In the genomic region with DNA sequence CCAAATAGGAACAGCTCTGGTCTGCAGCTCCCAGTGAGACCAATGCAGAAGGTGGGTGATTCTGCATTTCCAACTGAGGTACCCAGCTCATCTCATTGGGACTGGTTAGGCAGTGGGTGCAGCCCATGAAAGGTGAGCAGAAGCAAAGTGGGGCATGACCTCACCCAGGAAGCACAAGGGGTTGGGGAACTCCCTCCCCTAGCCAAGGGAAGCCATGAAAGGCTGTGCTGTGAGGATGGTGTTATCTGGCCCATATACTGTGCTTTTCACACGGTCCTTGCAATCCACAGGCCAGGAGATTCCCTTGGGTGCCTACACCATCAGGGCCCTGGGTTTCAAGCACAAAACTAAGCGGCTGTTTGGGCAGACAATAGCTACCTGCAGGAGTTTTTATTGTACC, we compare ENCODE assay signal across 9 cellular contexts. TPM values are rescaled to one million over a fixed set of nuclear protein-coding genes. Genes with fewer than 3 reads are reported as not detected.
DNase-seq lines count a peak whose midpoint lies in the region; ATAC-seq lines count a peak whose summit lies in the region.
"Not testable (repeated sequence)": the region's sequence is repeated elsewhere in the genome, so short reads cannot be mapped to it uniquely, and the experiment has no call there.
"Had no signal": no experiment of that assay in that cellular context is flagged by ENCODE, and none has a peak within 500 bp of the region (broad histone marks: within the 10 kb centered on the region; RNA-seq: fewer than 3 reads in every experiment).

No MANE protein-coding gene starts in this region.

- POLR2A ChIA-PET in CD8-positive, alpha-beta memory T cell (lab: Charles Lee), result not testable (repeated sequence)
- POLR2A ChIA-PET in naive thymus-derived CD8-positive, alpha-beta T cell (lab: Charles Lee), result interaction anchor here (0.8 to 0.9 kb wide), 2 partner anchors 10 to 102 kb away, joined by 3 read pairs; no protein-coding TSS in a partner anchor

- peak overlapping the region in 5 of 8 donors; percentile 84 to 96 (median 91) for H3K27ac Mint-ChIP-seq in CD8-positive, alpha-beta memory T cell
- H3K27ac Mint-ChIP-seq in activated CD4-positive, alpha-beta T cell treated with anti-CD3 and anti-CD28 coated beads, Interleukin-2, amount 10 ng/mL, durations not matched to agents 24 days and 14 days, result not testable (repeated sequence)
- peak overlapping the region in 1 of 10 donors; percentile 28 for H3K27ac Mint-ChIP-seq in naive thymus-derived CD8-positive, alpha-beta T cell
- peak overlapping the region in 1 of 2 donors; percentile 48 for H3K27ac Mint-ChIP-seq in stimulated activated naive CD8-positive, alpha-beta T cell treated with anti-CD3 and anti-CD28 coated beads, Interleukin-15, amount 100 ng/mL, for 72 hours

- not testable (repeated sequence) for H3K27me3 ChIP-seq in CD8-positive, alpha-beta memory T cell (ENCODE audit: insufficient read depth, low read length, poor library complexity, severe bottlenecking); effector memory CD4-positive, alpha-beta T cell (replicated peaks; ENCODE audit: control insufficient read depth, insufficient read depth, low read length, poor library complexity, severe bottlenecking)

- not testable (repeated sequence) for H3K36me3 ChIP-seq in CD8-positive, alpha-beta memory T cell (ENCODE audit: insufficient read depth, low read length); effector memory CD4-positive, alpha-beta T cell (ENCODE audit: control insufficient read depth, insufficient read depth, low read length)

- peaks cover 10 to 27% (median 22%) of the 10 kb centered on the region in 3 donors for H3K4me1 Mint-ChIP-seq in CD8-positive, alpha-beta memory T cell
- not testable (repeated sequence) for H3K4me1 Mint-ChIP-seq in activated CD4-positive, alpha-beta T cell treated with anti-CD3 and anti-CD28 coated beads, Interleukin-2, amount 10 ng/mL, durations not matched to agents 24 days and 14 days
- H3K4me1 Mint-ChIP-seq in naive thymus-derived CD8-positive, alpha-beta T cell, result peaks cover 2 to 10% (median 9%) of the 10 kb centered on the region in 4 donors
- peaks cover 16% of the 10 kb centered on the region for H3K4me1 Mint-ChIP-seq in stimulated activated naive CD8-positive, alpha-beta T cell treated with anti-CD3 and anti-CD28 coated beads, Interleukin-15, amount 100 ng/mL, for 72 hours

- peaks cover 0 to 58% (median 2%) of the 10 kb centered on the region in 3 donors for H3K36me3 Mint-ChIP-seq in CD8-positive, alpha-beta memory T cell
- H3K36me3 Mint-ChIP-seq in activated CD4-positive, alpha-beta T cell treated with anti-CD3 and anti-CD28 coated beads, Interleukin-2, amount 10 ng/mL, durations not matched to agents 24 days and 14 days (ENCODE audit: low read depth), result not testable (repeated sequence)
- H3K36me3 Mint-ChIP-seq in naive thymus-derived CD8-positive, alpha-beta T cell, result peaks cover 0 to 23% (median 14%) of the 10 kb centered on the region in 3 donors

- DNase-seq in CD8-positive, alpha-beta memory T cell, result peak in 2 of 5 donors; percentile 16 to 29
- peak; percentile 64 for DNase-seq in NCI-H69 (lab: John Stamatoyannopoulos, UW)
- peak; percentile 63 for DNase-seq in activated CD4-positive, alpha-beta T cell treated with anti-CD3 and anti-CD28 coated beads, Interleukin-2, amount 10 ng/mL, durations not matched to agents 24 days and 14 days
- peak; percentile 68 for DNase-seq in activated effector memory CD4-positive, alpha-beta T cell treated with anti-CD3 and anti-CD28 coated beads, Interleukin-2, amount 50 U/mL, for 16 hours
- peak; percentile 14 to 36 (median 33) for DNase-seq in effector memory CD4-positive, alpha-beta T cell
- peak in 1 of 10 donors; percentile 24 for DNase-seq in naive thymus-derived CD8-positive, alpha-beta T cell
- DNase-seq in stimulated activated naive CD8-positive, alpha-beta T cell treated with anti-CD3 and anti-CD28 coated beads, Interleukin-15, amount 100 ng/mL, for 72 hours, result peak in 1 of 2 donors; percentile 23

- H3K9me3 Mint-ChIP-seq in CD8-positive, alpha-beta memory T cell, result peaks cover 10 to 67% (median 35%) of the 10 kb centered on the region in 5 donors
- H3K9me3 Mint-ChIP-seq in activated CD4-positive, alpha-beta T cell treated with anti-CD3 and anti-CD28 coated beads, Interleukin-2, amount 10 ng/mL, durations not matched to agents 24 days and 14 days, result not testable (repeated sequence)
- peaks cover 0 to 41% (median 21%) of the 10 kb centered on the region in 9 donors for H3K9me3 Mint-ChIP-seq in naive thymus-derived CD8-positive, alpha-beta T cell
- peaks cover 14 to 21% of the 10 kb centered on the region in 2 donors for H3K9me3 Mint-ChIP-seq in stimulated activated naive CD8-positive, alpha-beta T cell treated with anti-CD3 and anti-CD28 coated beads, Interleukin-15, amount 100 ng/mL, for 72 hours

- not testable (repeated sequence) for H3K27ac ChIP-seq in CD8-positive, alpha-beta memory T cell (ENCODE audit: low read depth, low read length)
- H3K27ac ChIP-seq in effector memory CD4-positive, alpha-beta T cell (ENCODE audit: insufficient read depth, low read length, poor library complexity, severe bottlenecking), result peak overlapping the region; percentile 40

- H3K4me1 ChIP-seq in CD8-positive, alpha-beta memory T cell (ENCODE audit: insufficient read depth, low read length), result peaks cover 13% of the 10 kb centered on the region
- not testable (repeated sequence) for H3K4me1 ChIP-seq in effector memory CD4-positive, alpha-beta T cell (ENCODE audit: control insufficient read depth, insufficient read depth, low read length, poor library complexity, severe bottlenecking)

- intact Hi-C loops in activated CD4-positive, alpha-beta T cell treated with anti-CD3 and anti-CD28 coated beads, Interleukin-2, amount 10 ng/mL, durations not matched to agents 24 days and 14 days (cut with micrococcal nuclease), result not testable (repeated sequence)

- peak overlapping the region; percentile 6 to 84 (median 57) for H3K4me3 Mint-ChIP-seq in CD8-positive, alpha-beta memory T cell
- not testable (repeated sequence) for H3K4me3 Mint-ChIP-seq in activated CD4-positive, alpha-beta T cell treated with anti-CD3 and anti-CD28 coated beads, Interleukin-2, amount 10 ng/mL, durations not matched to agents 24 days and 14 days; stimulated activated naive CD8-positive, alpha-beta T cell treated with anti-CD3 and anti-CD28 coated beads, Interleukin-15, amount 100 ng/mL, for 72 hours
- peak overlapping the region in 4 of 10 donors; percentile 12 to 43 (median 23) for H3K4me3 Mint-ChIP-seq in naive thymus-derived CD8-positive, alpha-beta T cell

- H3K9me3 ChIP-seq in CD8-positive, alpha-beta memory T cell (ENCODE audit: low read length); effector memory CD4-positive, alpha-beta T cell (ENCODE audit: control insufficient read depth, low read length): not testable (repeated sequence)

- CTCF ChIA-PET in CD8-positive, alpha-beta memory T cell (lab: Charles Lee), result not testable (repeated sequence)

- not testable (repeated sequence) for H3K4me3 ChIP-seq in CD8-positive, alpha-beta memory T cell (ENCODE audit: low read length); effector memory CD4-positive, alpha-beta T cell (ENCODE audit: insufficient read depth, low read depth, low read length, poor library complexity, severe bottlenecking)

- H3K27me3 Mint-ChIP-seq in CD8-positive, alpha-beta memory T cell, result peaks cover 33 to 78% of the 10 kb centered on the region in 2 donors
- H3K27me3 Mint-ChIP-seq in activated CD4-positive, alpha-beta T cell treated with anti-CD3 and anti-CD28 coated beads, Interleukin-2, amount 10 ng/mL, durations not matched to agents 24 days and 14 days, result peaks cover 61% of the 10 kb centered on the region
- H3K27me3 Mint-ChIP-seq in naive thymus-derived CD8-positive, alpha-beta T cell, result peaks cover 10 to 60% (median 37%) of the 10 kb centered on the region in 5 donors
- peaks cover 72% of the 10 kb centered on the region for H3K27me3 Mint-ChIP-seq in stimulated activated naive CD8-positive, alpha-beta T cell treated with anti-CD3 and anti-CD28 coated beads, Interleukin-15, amount 100 ng/mL, for 72 hours

- ATAC-seq in naive thymus-derived CD8-positive, alpha-beta T cell, result peak; percentile 66 to 88
- ATAC-seq in stimulated activated naive CD8-positive, alpha-beta T cell treated with anti-CD3 and anti-CD28 coated beads, Interleukin-15, amount 100 ng/mL, for 72 hours, result peak; percentile 82

RNA-seq across cellular contexts. Expression of gene CEACAM4, which starts 29.9 kb away (rescaled TPM):
- not detected for total RNA-seq in CD8-positive, alpha-beta memory T cell
- polyA plus RNA-seq in CD8-positive, alpha-beta memory T cell, result not detected
- not detected in 2 replicates for total RNA-seq in activated CD4-positive, alpha-beta T cell treated with anti-CD3 and anti-CD28 coated beads, Interleukin-2, amount 10 ng/mL, durations not matched to agents 24 days and 14 days
- not detected for total RNA-seq in naive thymus-derived CD8-positive, alpha-beta T cell
- polyA plus RNA-seq in naive thymus-derived CD8-positive, alpha-beta T cell, result not detected
- polyA plus RNA-seq: BJ, SK-N-SH had no signal

RNA-seq across cellular contexts. Expression of gene CEACAM7, which starts 31.3 kb away (rescaled TPM):
- total RNA-seq in CD8-positive, alpha-beta memory T cell, result not detected
- not detected for polyA plus RNA-seq in CD8-positive, alpha-beta memory T cell
- total RNA-seq in activated CD4-positive, alpha-beta T cell treated with anti-CD3 and anti-CD28 coated beads, Interleukin-2, amount 10 ng/mL, durations not matched to agents 24 days and 14 days, result not detected in 2 replicates
- not detected for total RNA-seq in naive thymus-derived CD8-positive, alpha-beta T cell
- not detected for polyA plus RNA-seq in naive thymus-derived CD8-positive, alpha-beta T cell
- polyA plus RNA-seq: BJ, SK-N-SH had no signal

RNA-seq across cellular contexts. Expression of gene CEACAM5, which starts 51.7 kb away (rescaled TPM):
- total RNA-seq in CD8-positive, alpha-beta memory T cell, result not detected
- polyA plus RNA-seq in CD8-positive, alpha-beta memory T cell, result not detected
- not detected in 2 replicates for total RNA-seq in activated CD4-positive, alpha-beta T cell treated with anti-CD3 and anti-CD28 coated beads, Interleukin-2, amount 10 ng/mL, durations not matched to agents 24 days and 14 days
- not detected for total RNA-seq in naive thymus-derived CD8-positive, alpha-beta T cell
- polyA plus RNA-seq in naive thymus-derived CD8-positive, alpha-beta T cell, result not detected
- polyA plus RNA-seq: BJ, SK-N-SH had no signal
